ENCODE assay signal across 8 cellular contexts in the genomic region with DNA sequence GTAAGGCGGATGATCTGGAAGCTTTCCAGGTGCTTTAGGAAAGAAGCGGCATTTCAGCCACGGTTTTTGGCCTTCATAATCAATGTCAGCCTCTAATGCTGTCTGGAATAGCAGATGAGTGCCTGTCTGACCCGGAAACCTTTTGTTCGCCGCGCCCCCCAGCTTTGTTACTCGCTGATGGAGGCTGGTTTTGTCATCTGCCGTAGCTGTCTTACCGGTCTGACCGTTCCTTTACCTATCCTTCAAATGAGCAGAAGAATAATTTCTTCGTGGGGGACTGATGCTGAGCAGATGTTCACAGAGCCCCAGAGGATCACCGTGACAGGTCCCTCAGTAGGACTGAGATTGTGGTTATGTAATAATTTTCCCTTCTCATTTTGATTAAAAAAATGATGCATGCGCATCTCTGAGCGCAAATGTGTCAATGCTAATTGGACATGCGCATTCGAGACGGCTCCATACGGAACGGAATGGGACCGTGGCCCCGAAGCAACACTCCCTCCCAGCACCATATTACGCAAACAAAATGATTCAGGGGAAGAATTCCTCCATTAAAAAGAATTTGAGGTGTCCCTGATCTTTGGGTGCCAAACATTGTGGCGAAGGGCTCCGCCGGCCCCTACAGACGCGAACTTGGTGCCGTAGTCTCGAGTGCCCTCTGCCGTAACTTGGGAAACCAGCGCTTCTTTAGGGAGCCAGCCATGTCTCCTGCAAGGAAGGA. TPM values are rescaled to one million over a fixed set of nuclear protein-coding genes. Genes with fewer than 3 reads are reported as not detected.
A peak's percentile ranks its signal among the peaks of the same experiment; 100 is the strongest.
DNase-seq lines count a peak whose midpoint lies in the region; ATAC-seq and TF ChIP-seq lines count a peak whose summit lies in the region.

No MANE protein-coding gene starts in this region.

- intact Hi-C loops in naive thymus-derived CD4-positive, alpha-beta T cell (cut with micrococcal nuclease): loop anchor here (2.0 to 5.0 kb wide), 2 partner anchors 130 to 699 kb away; no protein-coding TSS in a partner anchor
- intact Hi-C loops in aorta (cut with DNase I): loop anchor here (2.0 to 5.0 kb wide), 3 partner anchors 129 to 594 kb away; no protein-coding TSS in a partner anchor

- DNase-seq in EH (ENCODE audit: low read depth) (peak; percentile 70), Kasumi-1 (lab: John Stamatoyannopoulos, UW) (peak; percentile 38 to 49), fibroblast of mammary gland (ENCODE audit: low read depth) (peak; percentile 61), aorta (no peak), AML-193 (lab: John Stamatoyannopoulos, UW) (no peak)
- no peak for DNase-seq in naive thymus-derived CD4-positive, alpha-beta T cell

- H3K27ac Mint-ChIP-seq in naive thymus-derived CD4-positive, alpha-beta T cell: no peak overlapping the region

- H3K36me3 ChIP-seq in naive thymus-derived CD4-positive, alpha-beta T cell (ENCODE audit: control insufficient read depth in 2 of 3, insufficient read depth in 3 of 3, low read length in 3 of 3): no peaks in the 10 kb centered on the region
- no peaks in the 10 kb centered on the region for H3K36me3 ChIP-seq in aorta (ENCODE audit: control insufficient read depth in 1 of 2, insufficient read depth in 2 of 2, low read length in 1 of 2)

- H3K4me3 ChIP-seq in fibroblast of mammary gland (ENCODE audit: control insufficient read depth, low read depth, low read length): peak overlapping the region; percentile 54
- no peak overlapping the region for H3K4me3 ChIP-seq in naive thymus-derived CD4-positive, alpha-beta T cell (ENCODE audit: low read length)
- H3K4me3 ChIP-seq in aorta (ENCODE audit: low read length in 2 of 2): peak overlapping the region in 1 of 2 donors; percentile 29

- TF ChIP-seq CTCF in VCaP (conservative IDR thresholded peaks at IDR 0.05) (peak; percentile 76), fibroblast of mammary gland (conservative IDR thresholded peaks at IDR 0.05; ENCODE audit: control insufficient read depth, insufficient read depth, low read depth, low read length) (peak; percentile 70)

- peak overlapping the region; percentile 37 for H3K27ac ChIP-seq in VCaP
- no peak overlapping the region for H3K27ac ChIP-seq in naive thymus-derived CD4-positive, alpha-beta T cell (ENCODE audit: low read depth, low read length)
- H3K27ac ChIP-seq in aorta (ENCODE audit: low read depth in 1 of 2, low read length in 2 of 2): no peak overlapping the region

- ATAC-seq in naive thymus-derived CD4-positive, alpha-beta T cell: peak; percentile 38
- ATAC-seq in aorta (ENCODE audit: low FRiP score): peak; percentile 71
- no peak for ATAC-seq in HG03354 (IDR thresholded peaks at IDR 0.05; ENCODE audit: poor library complexity, severe bottlenecking, unreplicated experiment)

- H3K4me3 Mint-ChIP-seq in naive thymus-derived CD4-positive, alpha-beta T cell: peak overlapping the region; percentile 45 to 74 (median 61)

- H3K27me3 ChIP-seq in naive thymus-derived CD4-positive, alpha-beta T cell (ENCODE audit: control insufficient read depth in 2 of 2, insufficient read depth in 2 of 2, low read length in 2 of 2): no peaks in the 10 kb centered on the region
- no peaks in the 10 kb centered on the region for H3K27me3 ChIP-seq in aorta (ENCODE audit: control insufficient read depth in 1 of 2, insufficient read depth in 2 of 2, low read length in 1 of 2)

- no peaks in the 10 kb centered on the region for H3K4me1 ChIP-seq in naive thymus-derived CD4-positive, alpha-beta T cell (ENCODE audit: control insufficient read depth in 2 of 2, insufficient read depth in 2 of 2, low read length in 2 of 2)
- H3K4me1 ChIP-seq in aorta (ENCODE audit: control insufficient read depth in 1 of 2, insufficient read depth in 2 of 2, low read length in 2 of 2): no peaks in the 10 kb centered on the region

- H3K4me1 Mint-ChIP-seq in naive thymus-derived CD4-positive, alpha-beta T cell: peaks cover 0 to 10% (median 4%) of the 10 kb centered on the region in 7 donors

- H3K36me3 Mint-ChIP-seq in naive thymus-derived CD4-positive, alpha-beta T cell: peaks cover 0 to 4% (median 0%) of the 10 kb centered on the region in 5 donors

- no peaks in the 10 kb centered on the region for H3K9me3 Mint-ChIP-seq in naive thymus-derived CD4-positive, alpha-beta T cell

- POLR2A ChIA-PET in naive thymus-derived CD4-positive, alpha-beta T cell (lab: Charles Lee): no interaction called here

- WGBS in aorta, 2 donors: 23 to 25% methylated on average over 32 of the region's 32 CpGs

- CTCF ChIA-PET in naive thymus-derived CD4-positive, alpha-beta T cell (lab: Charles Lee): no interaction called here

- H3K27me3 Mint-ChIP-seq in naive thymus-derived CD4-positive, alpha-beta T cell: peaks cover 38 to 62% (median 46%) of the 10 kb centered on the region in 5 donors

- H3K9me3 ChIP-seq in naive thymus-derived CD4-positive, alpha-beta T cell (ENCODE audit: control insufficient read depth in 2 of 3, low read length in 3 of 3): no peaks in the 10 kb centered on the region
- no peaks in the 10 kb centered on the region for H3K9me3 ChIP-seq in aorta (ENCODE audit: control insufficient read depth, low read length)

RNA-seq across cellular contexts. Expression of a gene that starts 27.6 kb away (rescaled TPM):
- not detected for total RNA-seq in naive thymus-derived CD4-positive, alpha-beta T cell
- not detected for polyA plus RNA-seq in naive thymus-derived CD4-positive, alpha-beta T cell
- not detected for total RNA-seq in aorta
- polyA plus RNA-seq in aorta: not detected

RNA-seq across cellular contexts. Expression of a gene that starts 51.0 kb away (rescaled TPM):
- 1,000 to 10,000 TPM in 4 of 5 experiments, 100 to 1,000 TPM in 1; 807 to 1,238 (median 1,192) TPM for total RNA-seq in naive thymus-derived CD4-positive, alpha-beta T cell
- polyA plus RNA-seq in naive thymus-derived CD4-positive, alpha-beta T cell: 100 to 1,000 TPM; 753 to 928 TPM
- 100 to 1,000 TPM; 496 to 519 TPM for total RNA-seq in aorta
- 1,000 to 10,000 TPM; 1,947 to 4,113 TPM for polyA plus RNA-seq in aorta

Comparison
In these comparisons a context has a peak if more than half of its experiments do, and no peak if none do; other contexts are left out.
1. DNase-seq: peak in EH (single experiment), Kasumi-1 (2 of 2) and fibroblast of mammary gland (single experiment); none in naive thymus-derived CD4-positive, alpha-beta T cell (0 of 9), aorta (0 of 2) and AML-193 (0 of 2).